Comparison of ENCODE assay signal across 10 cellular contexts in genomic region chr6:129695373-129696027, GRCh38. TPM values are rescaled to one million over a fixed set of nuclear protein-coding genes. Genes with fewer than 3 reads are reported as not detected.
DNase-seq lines count a peak whose midpoint lies in the region; ATAC-seq and TF ChIP-seq lines count a peak whose summit lies in the region.
"Had no signal": no experiment of that assay in that cellular context is flagged by ENCODE, and none has a peak within 500 bp of the region (broad histone marks: within the 10 kb centered on the region; RNA-seq: fewer than 3 reads in every experiment).

No MANE protein-coding gene starts in this region.

- H3K4me1 Mint-ChIP-seq in activated naive CD4-positive, alpha-beta T cell treated with anti-CD3 and anti-CD28 coated beads for 36 hours (ENCODE audit: low read depth): peaks cover 17% of the 10 kb centered on the region
- peaks cover 74% of the 10 kb centered on the region for H3K4me1 Mint-ChIP-seq in activated T-helper 1 cell treated with anti-CD3 and anti-CD28 coated beads, Interleukin-12 subunit alpha, Interleukin-12 subunit beta, Interleukin-2, Interleukin-4 antibody, amounts not matched to agents 30 ng/mL and 10 ng/mL and 1 ng/mL, durations not matched to agents 14 hours and 24 hours and 36 hours (ENCODE audit: low read depth)

- intact Hi-C loops in activated naive CD4-positive, alpha-beta T cell treated with anti-CD3 and anti-CD28 coated beads for 36 hours (cut with micrococcal nuclease): loop anchor here (1.0 kb wide), 3 partner anchors 11 to 23 kb away; partner anchors contain the start of gene ARHGAP18
- intact Hi-C loops in activated T-helper 1 cell treated with anti-CD3 and anti-CD28 coated beads, Interleukin-12 subunit alpha, Interleukin-12 subunit beta, Interleukin-2, Interleukin-4 antibody, amounts not matched to agents 30 ng/mL and 10 ng/mL and 1 ng/mL, durations not matched to agents 14 hours and 24 hours and 36 hours (cut with micrococcal nuclease): loop anchor here (1.0 kb wide), 3 partner anchors 8 to 23 kb away; partner anchors contain the start of gene ARHGAP18
- intact Hi-C loops in uterus (cut with DNase I; ENCODE audit: low total_unique reads): no loop called here
- intact Hi-C loops in posterior vena cava (cut with DNase I): no loop called here

- TF ChIP-seq CTCF in uterus (IDR thresholded peaks at IDR 0.05): no peak

- no peak for TF ChIP-seq POLR2A in uterus (IDR thresholded peaks at IDR 0.05)

- CTCF ChIA-PET in activated naive CD4-positive, alpha-beta T cell treated with anti-CD3 and anti-CD28 coated beads for 36 hours (lab: Charles Lee): interaction anchor here (0.7 to 1.9 kb wide), 4 partner anchors 9 to 49 kb away, joined by 3 to 5 read pairs (median 4); no protein-coding TSS in a partner anchor

- H3K4me3 Mint-ChIP-seq in activated naive CD4-positive, alpha-beta T cell treated with anti-CD3 and anti-CD28 coated beads for 36 hours: no peak overlapping the region
- peak overlapping the region; percentile 13 for H3K4me3 Mint-ChIP-seq in activated T-helper 1 cell treated with anti-CD3 and anti-CD28 coated beads, Interleukin-12 subunit alpha, Interleukin-12 subunit beta, Interleukin-2, Interleukin-4 antibody, amounts not matched to agents 30 ng/mL and 10 ng/mL and 1 ng/mL, durations not matched to agents 14 hours and 24 hours and 36 hours
- H3K4me3 Mint-ChIP-seq: brain had no signal

- no peaks in the 10 kb centered on the region for H3K27me3 ChIP-seq in uterus

- H3K4me1 ChIP-seq in uterus: no peaks in the 10 kb centered on the region

- no peak overlapping the region for H3K27ac Mint-ChIP-seq in activated naive CD4-positive, alpha-beta T cell treated with anti-CD3 and anti-CD28 coated beads for 36 hours
- no peak overlapping the region for H3K27ac Mint-ChIP-seq in activated T-helper 1 cell treated with anti-CD3 and anti-CD28 coated beads, Interleukin-12 subunit alpha, Interleukin-12 subunit beta, Interleukin-2, Interleukin-4 antibody, amounts not matched to agents 30 ng/mL and 10 ng/mL and 1 ng/mL, durations not matched to agents 14 hours and 24 hours and 36 hours

- peak; percentile 67 for DNase-seq in activated naive CD4-positive, alpha-beta T cell treated with anti-CD3 and anti-CD28 coated beads for 36 hours
- no peak for DNase-seq in activated naive CD4-positive, alpha-beta T cell (lab: John Stamatoyannopoulos, UW)
- no peak for DNase-seq in activated T-helper 1 cell treated with anti-CD3 and anti-CD28 coated beads, Interleukin-12 subunit alpha, Interleukin-12 subunit beta, Interleukin-2, Interleukin-4 antibody, amounts not matched to agents 30 ng/mL and 10 ng/mL and 1 ng/mL, durations not matched to agents 14 hours and 24 hours and 36 hours (ENCODE audit: low spot score)
- peak; percentile 33 for DNase-seq in stimulated activated CD4-positive, alpha-beta T cell treated with anti-CD3 and anti-CD28 coated beads, Interleukin-4, amount 100 ng/mL, for 24 hours
- DNase-seq in uterus: no peak
- DNase-seq in posterior vena cava (ENCODE audit: low spot score): no peak
- DNase-seq: left ventricle myocardium superior had no signal

- no peaks in the 10 kb centered on the region for H3K36me3 ChIP-seq in uterus

- H3K9me3 ChIP-seq in uterus: no peaks in the 10 kb centered on the region

- H3K36me3 Mint-ChIP-seq in activated naive CD4-positive, alpha-beta T cell treated with anti-CD3 and anti-CD28 coated beads for 36 hours (ENCODE audit: low read depth): no peaks in the 10 kb centered on the region
- H3K36me3 Mint-ChIP-seq in activated T-helper 1 cell treated with anti-CD3 and anti-CD28 coated beads, Interleukin-12 subunit alpha, Interleukin-12 subunit beta, Interleukin-2, Interleukin-4 antibody, amounts not matched to agents 30 ng/mL and 10 ng/mL and 1 ng/mL, durations not matched to agents 14 hours and 24 hours and 36 hours (ENCODE audit: low read depth): peaks cover 9% of the 10 kb centered on the region
- H3K36me3 Mint-ChIP-seq: brain had no signal

- H3K9me3 Mint-ChIP-seq in activated naive CD4-positive, alpha-beta T cell treated with anti-CD3 and anti-CD28 coated beads for 36 hours: no peaks in the 10 kb centered on the region
- H3K9me3 Mint-ChIP-seq in activated T-helper 1 cell treated with anti-CD3 and anti-CD28 coated beads, Interleukin-12 subunit alpha, Interleukin-12 subunit beta, Interleukin-2, Interleukin-4 antibody, amounts not matched to agents 30 ng/mL and 10 ng/mL and 1 ng/mL, durations not matched to agents 14 hours and 24 hours and 36 hours: no peaks in the 10 kb centered on the region
- H3K9me3 Mint-ChIP-seq: brain had no signal

- H3K27me3 Mint-ChIP-seq in activated naive CD4-positive, alpha-beta T cell treated with anti-CD3 and anti-CD28 coated beads for 36 hours (ENCODE audit: low read depth): no peaks in the 10 kb centered on the region
- H3K27me3 Mint-ChIP-seq in activated T-helper 1 cell treated with anti-CD3 and anti-CD28 coated beads, Interleukin-12 subunit alpha, Interleukin-12 subunit beta, Interleukin-2, Interleukin-4 antibody, amounts not matched to agents 30 ng/mL and 10 ng/mL and 1 ng/mL, durations not matched to agents 14 hours and 24 hours and 36 hours (ENCODE audit: insufficient read depth): peaks cover 2% of the 10 kb centered on the region
- H3K27me3 Mint-ChIP-seq: brain had no signal

- ATAC-seq in HG03103 (IDR thresholded peaks at IDR 0.05; ENCODE audit: low read depth, unreplicated experiment) (peak; percentile 56), esophagus mucosa (no peak)
- ATAC-seq: left ventricle myocardium superior had no signal

- H3K4me3 ChIP-seq in uterus: no peak overlapping the region

- H3K27ac ChIP-seq in uterus: peak overlapping the region in 1 of 2 donors; percentile 34

RNA-seq across cellular contexts. Expression of gene ARHGAP18, which starts 14.5 kb away (rescaled TPM):
- 1 to 10 TPM; 3.2 to 3.7 TPM for total RNA-seq in activated naive CD4-positive, alpha-beta T cell treated with anti-CD3 and anti-CD28 coated beads for 36 hours
- 3.8 and 5.0 TPM in 2 replicates for total RNA-seq in activated T-helper 1 cell treated with anti-CD3 and anti-CD28 coated beads, Interleukin-12 subunit alpha, Interleukin-12 subunit beta, Interleukin-2, Interleukin-4 antibody, amounts not matched to agents 30 ng/mL and 10 ng/mL and 1 ng/mL, durations not matched to agents 14 hours and 24 hours and 36 hours
- total RNA-seq in esophagus mucosa (5.3 TPM), uterus (10 to 100 TPM in 3 of 4 donors, 1 to 10 TPM in 1; 6.3 to 36.7 (median 15.4) TPM), posterior vena cava (10 to 100 TPM; 13.7 to 18.7 TPM)

Comparison
In these comparisons a context has a peak if more than half of its experiments do, and no peak if none do; other contexts are left out.
1. DNase-seq: peak in activated naive CD4-positive, alpha-beta T cell treated with anti-CD3 and anti-CD28 coated beads for 36 hours (single experiment) and stimulated activated CD4-positive, alpha-beta T cell treated with anti-CD3 and anti-CD28 coated beads, Interleukin-4, amount 100 ng/mL, for 24 hours (single experiment); none in activated naive CD4-positive, alpha-beta T cell (0 of 4), activated T-helper 1 cell treated with anti-CD3 and anti-CD28 coated beads, Interleukin-12 subunit alpha, Interleukin-12 subunit beta, Interleukin-2, Interleukin-4 antibody, amounts not matched to agents 30 ng/mL and 10 ng/mL and 1 ng/mL, durations not matched to agents 14 hours and 24 hours and 36 hours (single experiment), uterus (0 of 2) and posterior vena cava (single experiment).
2. intact Hi-C loops: an anchor here in activated naive CD4-positive, alpha-beta T cell treated with anti-CD3 and anti-CD28 coated beads for 36 hours (1.0 kb wide) and activated T-helper 1 cell treated with anti-CD3 and anti-CD28 coated beads, Interleukin-12 subunit alpha, Interleukin-12 subunit beta, Interleukin-2, Interleukin-4 antibody, amounts not matched to agents 30 ng/mL and 10 ng/mL and 1 ng/mL, durations not matched to agents 14 hours and 24 hours and 36 hours (1.0 kb wide); none called in uterus and posterior vena cava.